13 cellular contexts compared by ENCODE assay signal in genomic region chr22:48444320-48445112, GRCh38.
DNase-seq lines count a peak whose midpoint lies in the region; ATAC-seq and TF ChIP-seq lines count a peak whose summit lies in the region.
"Had no signal": no experiment of that assay in that cellular context is flagged by ENCODE, and none has a peak within 500 bp of the region (broad histone marks: within the 10 kb centered on the region; RNA-seq: fewer than 3 reads in every experiment).

No MANE protein-coding gene starts in this region.

- TF ChIP-seq CTCF in RWPE1 (conservative IDR thresholded peaks at IDR 0.05; ENCODE audit: low read depth): no peak

- peak; percentile 23 for DNase-seq in left kidney (ENCODE audit: low read depth, low spot score)
- no peak for DNase-seq in stimulated activated CD8-positive, alpha-beta memory T cell treated with anti-CD3 and anti-CD28 coated beads, Interleukin-4, amount 100 ng/mL, for 48 hours
- no peak for DNase-seq in RWPE1 (ENCODE audit: low spot score)
- DNase-seq in NK-92 treated with Interleukin-12 subunit alpha and Interleukin-12 subunit beta, amount 100 ng/mL, for 24 hours (lab: John Stamatoyannopoulos, UW): no peak
- no peak for DNase-seq in D341Med (ENCODE audit: low spot score)
- DNase-seq: activated T-cell treated with anti-CD3 and anti-CD28 coated beads, Interleukin-2, amount 50 U/mL, for 72 hours; cerebellar nuclear complex; left ventricle myocardium superior; NCI-H446 treated with DMSO at 0.1 percent for 48 hours had no signal

- POLR2A ChIA-PET in RWPE1 (lab: Yijun Ruan, JAX; ENCODE audit: low non-redundant PET): no interaction called here

- TF ChIP-seq POLR2A in GM18505 (IDR thresholded peaks at IDR 0.05; ENCODE audit: borderline replicate concordance, extremely low read depth, insufficient read depth, insufficient read length): no peak

- peak; percentile 90 for ATAC-seq in GM18505 (IDR thresholded peaks at IDR 0.05; ENCODE audit: unreplicated experiment)
- peak; percentile 64 for ATAC-seq in GM21515 (IDR thresholded peaks at IDR 0.05; ENCODE audit: unreplicated experiment)
- ATAC-seq in HG03469 (IDR thresholded peaks at IDR 0.05; ENCODE audit: unreplicated experiment): peak; percentile 80
- ATAC-seq: activated T-cell treated with anti-CD3 and anti-CD28 coated beads, Interleukin-2, amount 50 U/mL, for 72 hours; left ventricle myocardium superior had no signal

- CTCF ChIA-PET in RWPE1 (lab: Yijun Ruan, JAX): no interaction called here

- H3K27ac ChIP-seq in RWPE1: no peak overlapping the region
- H3K27ac ChIP-seq: prostate gland had no signal
